In the genomic region with DNA sequence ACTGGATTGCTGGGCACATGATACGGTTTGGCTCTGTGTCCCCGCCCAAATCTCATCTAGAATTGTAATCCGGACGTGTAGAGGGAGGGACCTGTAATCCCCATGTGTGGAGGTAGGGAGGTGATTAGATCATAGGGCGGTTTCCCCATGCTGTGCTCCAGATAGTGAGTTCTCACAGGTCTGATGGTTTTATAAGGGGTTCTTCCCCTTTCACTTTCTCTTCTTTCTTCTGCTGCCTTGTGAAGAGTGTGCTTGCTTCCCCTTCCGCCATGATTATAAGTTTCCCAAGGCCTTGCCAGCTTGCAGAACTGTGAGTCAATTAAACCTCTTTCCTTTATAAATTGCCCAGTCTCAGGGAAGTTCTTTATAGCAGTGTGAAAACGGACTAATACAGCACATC, we compare ENCODE assay signal across 9 cellular contexts. TPM values are rescaled to one million over a fixed set of nuclear protein-coding genes. Genes with fewer than 3 reads are reported as not detected.
DNase-seq lines count a peak whose midpoint lies in the region; ATAC-seq and TF ChIP-seq lines count a peak whose summit lies in the region.
"Had no signal": no experiment of that assay in that cellular context is flagged by ENCODE, and none has a peak within 500 bp of the region (broad histone marks: within the 10 kb centered on the region; RNA-seq: fewer than 3 reads in every experiment).

No MANE protein-coding gene starts in this region.

- H3K9me3 Mint-ChIP-seq in dendritic cell treated with granulocyte-macrophage colony-stimulating factor and Interleukin-4, amounts not matched to agents 40 ng/mL and 50 ng/mL, for 4 days: peaks cover 9% of the 10 kb centered on the region

- in situ Hi-C loops in GM13977 (cut with MboI; ENCODE audit: low pct_unique_long_range_greater_than_20kb, low sequenced_read_pairs, unreplicated experiment): no loop called here
- in situ Hi-C loops in gastrocnemius medialis (cut with MboI; ENCODE audit: low sequenced_read_pairs in 4 of 4): no loop called here

- no peak overlapping the region for H3K4me3 ChIP-seq in gastrocnemius medialis

- H3K27me3 Mint-ChIP-seq in dendritic cell treated with granulocyte-macrophage colony-stimulating factor and Interleukin-4, amounts not matched to agents 40 ng/mL and 50 ng/mL, for 4 days: no peaks in the 10 kb centered on the region

- no peak overlapping the region for H3K27ac ChIP-seq in gastrocnemius medialis

- peaks cover 11% of the 10 kb centered on the region for H3K4me1 Mint-ChIP-seq in dendritic cell treated with granulocyte-macrophage colony-stimulating factor and Interleukin-4, amounts not matched to agents 40 ng/mL and 50 ng/mL, for 4 days (ENCODE audit: low read depth)

- no peak for TF ChIP-seq CTCF in GM13977 (IDR thresholded peaks at IDR 0.05; ENCODE audit: extremely low read depth, insufficient read depth, missing control alignments)
- TF ChIP-seq CTCF in gastrocnemius medialis (IDR thresholded peaks at IDR 0.05 in 4 of 5, conservative IDR thresholded peaks at IDR 0.05 in 1 of 5): no peak

- no peaks in the 10 kb centered on the region for H3K4me1 ChIP-seq in gastrocnemius medialis

- ATAC-seq in GM21390 (IDR thresholded peaks at IDR 0.05; ENCODE audit: unreplicated experiment) (peak; percentile 95), HG03457 (IDR thresholded peaks at IDR 0.05; ENCODE audit: unreplicated experiment) (peak; percentile 88), gastrocnemius medialis (no peak)

- no peaks in the 10 kb centered on the region for H3K36me3 Mint-ChIP-seq in dendritic cell treated with granulocyte-macrophage colony-stimulating factor and Interleukin-4, amounts not matched to agents 40 ng/mL and 50 ng/mL, for 4 days (ENCODE audit: low read depth)

- no peak for TF ChIP-seq POLR2A in gastrocnemius medialis (IDR thresholded peaks at IDR 0.05)

- H3K4me3 Mint-ChIP-seq in dendritic cell treated with granulocyte-macrophage colony-stimulating factor and Interleukin-4, amounts not matched to agents 40 ng/mL and 50 ng/mL, for 4 days: peak overlapping the region; percentile 69

- H3K9me3 ChIP-seq in gastrocnemius medialis: no peaks in the 10 kb centered on the region

- intact Hi-C loops in dendritic cell treated with granulocyte-macrophage colony-stimulating factor and Interleukin-4, amounts not matched to agents 40 ng/mL and 50 ng/mL, for 4 days (cut with micrococcal nuclease): loop anchor here (2.0 kb wide), 1 partner anchor 32 kb away; a partner anchor contains a TSS
- intact Hi-C loops in gastrocnemius medialis (cut with DNase I; ENCODE audit: low total_unique reads): no loop called here

- DNase-seq in GM13977 (ENCODE audit: low spot score) (peak; percentile 43), mesenteric fat pad (ENCODE audit: low spot score) (no peak), nucleus accumbens (lab: John Stamatoyannopoulos, UW) (no peak), gastrocnemius medialis (no peak)
- DNase-seq in activated CD4-positive, alpha-beta T cell treated with anti-CD3 and anti-CD28 coated beads, Interleukin-2, amount 50 U/mL, for 1 hour: no peak
- DNase-seq: NCI-H226 had no signal

- H3K27ac Mint-ChIP-seq in dendritic cell treated with granulocyte-macrophage colony-stimulating factor and Interleukin-4, amounts not matched to agents 40 ng/mL and 50 ng/mL, for 4 days: peak overlapping the region; percentile 86

- H3K36me3 ChIP-seq in gastrocnemius medialis: no peaks in the 10 kb centered on the region

- peaks cover 0 to 6% (median 2%) of the 10 kb centered on the region in 3 donors for H3K27me3 ChIP-seq in gastrocnemius medialis

RNA-seq across cellular contexts. Expression of a gene that starts 32.6 kb away (rescaled TPM):
- total RNA-seq in mesenteric fat pad (55.1 TPM), gastrocnemius medialis (100 to 1,000 TPM in 2 of 4 donors, 10 to 100 TPM in 2; 73.9 to 113 (median 89.1) TPM)

RNA-seq across cellular contexts. Expression of a gene that starts 58.6 kb away (rescaled TPM):
- 115 TPM for total RNA-seq in mesenteric fat pad
- total RNA-seq in gastrocnemius medialis: 100 to 1,000 TPM; 179 to 304 (median 242) TPM

Comparison
In these comparisons a context has a peak if more than half of its experiments do, and no peak if none do; other contexts are left out.
1. ATAC-seq: peak in GM21390 (single experiment) and HG03457 (single experiment); none in gastrocnemius medialis (0 of 2).